Comparison of ENCODE assay signal across 27 cellular contexts in genomic region chr6:118758942-118759341, GRCh38.
"Had no signal": no experiment of that assay in that cellular context is flagged by ENCODE, and none has a peak within 500 bp of the region (broad histone marks: within the 10 kb centered on the region; RNA-seq: fewer than 3 reads in every experiment).

No MANE protein-coding gene starts in this region.

- H3K4me3 Mint-ChIP-seq: activated CD4-positive, alpha-beta T cell treated with anti-CD3 and anti-CD28 coated beads for 36 hours; activated CD8-positive, alpha-beta memory T cell treated with anti-CD3 and anti-CD28 coated beads, Interleukin-2, amount 10 ng/mL, durations not matched to agents 7 days and 5 days; activated CD8-positive, alpha-beta T cell treated with anti-CD3 and anti-CD28 coated beads, Interleukin-2, amount 10 ng/mL, durations not matched to agents 7 days and 5 days; activated naive CD4-positive, alpha-beta T cell treated with anti-CD3 and anti-CD28 coated beads, Interleukin-2, amount 50 U/mL, for 24 hours; central memory CD8-positive, alpha-beta T cell; natural killer cell; neural progenitor cell; T-helper 2 cell treated with Interferon-gamma antibody and Interleukin-4, amounts not matched to agents 5 μg/mL and 100 μg/mL, for 36 hours had no signal

- H3K27me3 ChIP-seq: esophagus squamous epithelium, heart right ventricle, neural progenitor cell, right atrium auricular region, testis, transverse colon had no signal

- H3K4me1 Mint-ChIP-seq: central memory CD8-positive, alpha-beta T cell; natural killer cell had no signal

- H3K4me3 ChIP-seq: esophagus squamous epithelium, heart right ventricle, lung, neural progenitor cell, right atrium auricular region, testis, transverse colon had no signal

- H3K9ac ChIP-seq: neural progenitor cell, parathyroid adenoma had no signal

- H3K36me3 Mint-ChIP-seq: activated CD8-positive, alpha-beta memory T cell treated with anti-CD3 and anti-CD28 coated beads, Interleukin-2, amount 10 ng/mL, durations not matched to agents 7 days and 5 days; activated naive CD4-positive, alpha-beta T cell treated with anti-CD3 and anti-CD28 coated beads, Interleukin-2, amount 50 U/mL, for 24 hours; natural killer cell; neural progenitor cell had no signal

- H3K27ac Mint-ChIP-seq: activated CD4-positive, alpha-beta T cell treated with anti-CD3 and anti-CD28 coated beads for 36 hours; activated CD8-positive, alpha-beta memory T cell treated with anti-CD3 and anti-CD28 coated beads, Interleukin-2, amount 10 ng/mL, durations not matched to agents 7 days and 5 days; activated CD8-positive, alpha-beta T cell treated with anti-CD3 and anti-CD28 coated beads, Interleukin-2, amount 10 ng/mL, durations not matched to agents 7 days and 5 days; activated naive CD4-positive, alpha-beta T cell treated with anti-CD3 and anti-CD28 coated beads, Interleukin-2, amount 50 U/mL, for 24 hours; natural killer cell; neural progenitor cell; T-helper 2 cell treated with Interferon-gamma antibody and Interleukin-4, amounts not matched to agents 5 μg/mL and 100 μg/mL, for 36 hours had no signal

- H3K9me3 ChIP-seq: esophagus squamous epithelium, heart right ventricle, right atrium auricular region, testis, transverse colon had no signal

- H3K27ac ChIP-seq: epithelial cell of prostate, esophagus squamous epithelium, neural progenitor cell, parathyroid adenoma, right atrium auricular region, testis, transverse colon had no signal

- H3K9me3 Mint-ChIP-seq: activated naive CD4-positive, alpha-beta T cell treated with anti-CD3 and anti-CD28 coated beads, Interleukin-2, amount 50 U/mL, for 24 hours; central memory CD8-positive, alpha-beta T cell; natural killer cell; neural progenitor cell; T-helper 2 cell treated with Interferon-gamma antibody and Interleukin-4, amounts not matched to agents 5 μg/mL and 100 μg/mL, for 36 hours had no signal

- H3K27me3 Mint-ChIP-seq: activated CD4-positive, alpha-beta T cell treated with anti-CD3 and anti-CD28 coated beads for 36 hours; activated naive CD4-positive, alpha-beta T cell treated with anti-CD3 and anti-CD28 coated beads, Interleukin-2, amount 50 U/mL, for 24 hours had no signal

- H3K4me1 ChIP-seq: esophagus squamous epithelium, neural progenitor cell, parathyroid adenoma, right atrium auricular region, testis, transverse colon had no signal

- H3K36me3 ChIP-seq: esophagus squamous epithelium, heart right ventricle, neural progenitor cell, right atrium auricular region, transverse colon had no signal

- H3K4me2 ChIP-seq: neural progenitor cell had no signal

- ATAC-seq: activated CD4-positive, alpha-beta T cell treated with anti-CD3 and anti-CD28 coated beads for 36 hours; activated CD8-positive, alpha-beta memory T cell treated with anti-CD3 and anti-CD28 coated beads, Interleukin-2, amount 10 ng/mL, durations not matched to agents 7 days and 5 days; activated CD8-positive, alpha-beta T cell treated with anti-CD3 and anti-CD28 coated beads, Interleukin-2, amount 10 ng/mL, durations not matched to agents 7 days and 5 days; heart right ventricle; natural killer cell had no signal

- DNase-seq: activated CD4-positive, alpha-beta T cell treated with anti-CD3 and anti-CD28 coated beads for 36 hours; activated CD4-positive, CD25-positive, alpha-beta regulatory T cell; activated CD8-positive, alpha-beta memory T cell treated with anti-CD3 and anti-CD28 coated beads, Interleukin-2, amount 10 ng/mL, durations not matched to agents 7 days and 5 days; activated CD8-positive, alpha-beta T cell treated with anti-CD3 and anti-CD28 coated beads, Interleukin-2, amount 10 ng/mL, durations not matched to agents 7 days and 5 days; anterior cingulate cortex; dermis blood vessel endothelial cell; effector CD4-positive, alpha-beta T cell; esophagus squamous epithelium; foreskin melanocyte; heart right ventricle; mesendoderm; natural killer cell; occipital lobe; stimulated activated CD4-positive, alpha-beta T cell treated with anti-CD3 and anti-CD28 coated beads, Interleukin-15, amount 100 ng/mL, for 24 hours; stimulated activated CD4-positive, alpha-beta T cell treated with anti-CD3 and anti-CD28 coated beads, Interleukin-2, amount 100 ng/mL, for 24 hours; stimulated activated naive CD4-positive, alpha-beta T cell; T-helper 1 cell; testis; transverse colon had no signal
